ENCODE assay signal across 22 cellular contexts in the genomic region with DNA sequence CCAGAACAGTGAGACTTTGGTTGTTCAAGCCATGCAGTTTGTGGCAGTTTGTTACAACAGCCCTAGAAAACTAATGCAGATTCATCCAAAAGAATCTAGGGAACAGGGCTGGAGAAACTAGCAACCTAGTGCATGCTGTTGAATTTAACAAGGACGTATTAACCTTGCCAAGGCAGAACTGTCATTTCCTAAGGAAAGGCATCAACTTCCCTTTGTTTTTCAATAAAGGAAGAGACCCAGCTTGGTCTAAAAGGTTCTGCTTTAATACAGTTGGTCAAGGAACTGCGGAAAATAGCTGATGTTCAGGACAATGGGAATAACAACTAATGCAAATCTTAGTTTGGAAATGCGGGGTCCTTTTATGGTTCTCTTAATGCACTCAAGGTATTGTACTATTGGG. TPM values are rescaled to one million over a fixed set of nuclear protein-coding genes. Genes with fewer than 3 reads are reported as not detected.
"Had no signal": no experiment of that assay in that cellular context is flagged by ENCODE, and none has a peak within 500 bp of the region (broad histone marks: within the 10 kb centered on the region; RNA-seq: fewer than 3 reads in every experiment).

No MANE protein-coding gene starts in this region.

- DNase-seq: KBM-7, MV-4-11, NCI-H1048, NCI-H1105, NCI-H1417 treated with DMSO at 0.1 percent for 48 hours, NCI-H146, NCI-H1694 treated with DMSO at 0.1 percent for 48 hours, NCI-H1930, NCI-H2081, NCI-H2171, NCI-H226, NCI-H446, NCI-H510A, NCI-H524 treated with DMSO at 0.1 percent for 48 hours, NCI-H69, NCI-H774, Right ventricle myocardium superior, RPMI8226, SIG-M5 had no signal

- H3K4me1 ChIP-seq: SJSA1 had no signal

- H3K27me3 ChIP-seq: SJSA1 had no signal

- H3K9me3 ChIP-seq: SJSA1 had no signal

- H3K27ac ChIP-seq: SJSA1, SK-N-MC had no signal

- H3K4me3 ChIP-seq: SJSA1, SK-N-MC had no signal

- H3K36me3 ChIP-seq: SJSA1 had no signal

RNA-seq across cellular contexts. Expression of a gene that starts 11.5 kb away (rescaled TPM):
- total RNA-seq: HT-29, SJSA1 had no signal
